Comparison of ENCODE assay signal across 18 cellular contexts in the genomic region with DNA sequence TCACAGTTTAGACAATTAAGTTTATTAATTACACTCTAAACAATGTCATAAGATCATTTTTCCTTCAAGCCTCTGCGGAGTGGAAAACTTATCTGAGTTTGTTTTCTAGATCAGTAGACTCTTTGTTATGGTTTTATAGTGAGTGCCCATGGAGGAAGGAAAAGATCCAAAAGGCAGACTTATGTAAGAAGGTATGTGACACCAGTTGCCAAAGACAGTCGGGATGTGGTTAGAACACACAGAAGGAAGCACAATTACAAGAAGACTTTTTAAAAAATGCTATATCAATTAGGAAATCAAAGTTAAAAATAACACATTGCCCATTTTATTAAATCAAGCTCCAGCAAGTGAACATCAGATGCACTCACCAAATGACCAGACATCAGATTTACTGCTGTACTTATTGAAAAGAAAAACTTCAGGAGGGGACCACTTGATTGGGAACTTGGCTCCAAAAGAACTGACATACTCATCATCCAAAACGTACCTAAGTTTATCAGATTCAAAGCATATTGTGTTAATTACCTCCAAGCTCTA. TPM values are rescaled to one million over a fixed set of nuclear protein-coding genes. Genes with fewer than 3 reads are reported as not detected.
DNase-seq lines count a peak whose midpoint lies in the region; ATAC-seq and TF ChIP-seq lines count a peak whose summit lies in the region.
"Had no signal": no experiment of that assay in that cellular context is flagged by ENCODE, and none has a peak within 500 bp of the region (broad histone marks: within the 10 kb centered on the region; RNA-seq: fewer than 3 reads in every experiment).

No MANE protein-coding gene starts in this region.

- H3K27ac ChIP-seq in CD8-positive, alpha-beta T cell (ENCODE audit: low read depth, low read length) = no peak overlapping the region
- H3K27ac ChIP-seq in SK-N-SH (ENCODE audit: low read depth in 2 of 2, low read length in 1 of 2) = peak overlapping the region in 1 of 2 experiments; percentile 48; a peak in 2 of 4 replicates

- H3F3A ChIP-seq in SK-N-SH (replicated peaks; ENCODE audit: insufficient read depth) = no peaks in the 10 kb centered on the region

- DNase-seq in CD8-positive, alpha-beta T cell = no peak
- peak; percentile 35 for DNase-seq in HT-29 (ENCODE audit: low spot score)
- DNase-seq in SK-N-SH = no peak
- no peak for DNase-seq in naive thymus-derived CD8-positive, alpha-beta T cell
- DNase-seq in left cardiac atrium = no peak
- DNase-seq in activated CD4-positive, alpha-beta memory T cell treated with anti-CD3 and anti-CD28 coated beads for 36 hours = no peak
- DNase-seq in CD14-positive monocyte (ENCODE audit: low spot score) = no peak
- DNase-seq: BE2C, Caco-2, DMS79, HCEC 1CT, NCI-H1105 treated with DMSO at 0.1 percent for 48 hours, NCI-H187 treated with DMSO at 0.1 percent for 48 hours, NCI-H2171 treated with DMSO at 0.1 percent for 48 hours, NCI-H82, SHP77 had no signal

- H2AFZ ChIP-seq in SK-N-SH (ENCODE audit: low read depth) = 0 out of 2 replicates have a peak overlapping the region, but pooled peaks have one; percentile 44

- intact Hi-C loops in CD8-positive, alpha-beta T cell (cut with DNase I, micrococcal nuclease) = no loop called here
- intact Hi-C loops in left cardiac atrium (cut with DNase I) = no loop called here
- intact Hi-C loops in activated CD4-positive, alpha-beta memory T cell treated with anti-CD3 and anti-CD28 coated beads for 36 hours (cut with micrococcal nuclease) = no loop called here
- intact Hi-C loops in CD14-positive monocyte (cut with micrococcal nuclease) = no loop called here

- peaks cover 73% of the 10 kb centered on the region for H3K36me3 Mint-ChIP-seq in CD8-positive, alpha-beta T cell
- H3K36me3 Mint-ChIP-seq in naive thymus-derived CD8-positive, alpha-beta T cell = peaks cover 0 to 92% (median 34%) of the 10 kb centered on the region in 3 donors
- H3K36me3 Mint-ChIP-seq in activated CD4-positive, alpha-beta memory T cell treated with anti-CD3 and anti-CD28 coated beads for 36 hours = peaks cover 28% of the 10 kb centered on the region
- H3K36me3 Mint-ChIP-seq in CD14-positive monocyte = peaks cover 0 to 1% of the 10 kb centered on the region in 2 donors

- H3K4me2 ChIP-seq in SK-N-SH = no peak overlapping the region

- no peaks in the 10 kb centered on the region for H3K9me3 Mint-ChIP-seq in CD8-positive, alpha-beta T cell
- H3K9me3 Mint-ChIP-seq in naive thymus-derived CD8-positive, alpha-beta T cell = no peaks in the 10 kb centered on the region
- no peaks in the 10 kb centered on the region for H3K9me3 Mint-ChIP-seq in activated CD4-positive, alpha-beta memory T cell treated with anti-CD3 and anti-CD28 coated beads for 36 hours
- H3K9me3 Mint-ChIP-seq in CD14-positive monocyte = no peaks in the 10 kb centered on the region
- H3K9me3 Mint-ChIP-seq: IgD-negative memory B cell had no signal

- TF ChIP-seq EP300 in SK-N-SH (IDR thresholded peaks at IDR 0.05; ENCODE audit: borderline replicate concordance in 1 of 2, low read depth in 1 of 2, low read length in 1 of 2) = peak in 1 of 2 experiments; percentile 47; a peak in 1 of 4 replicates

- no peak for ATAC-seq in CD8-positive, alpha-beta T cell
- ATAC-seq in naive thymus-derived CD8-positive, alpha-beta T cell = no peak
- ATAC-seq in left cardiac atrium = no peak

- H3K4me1 Mint-ChIP-seq in CD8-positive, alpha-beta T cell (ENCODE audit: low read depth) = peaks cover 5% of the 10 kb centered on the region
- peaks cover 4 to 16% (median 6%) of the 10 kb centered on the region in 4 donors for H3K4me1 Mint-ChIP-seq in naive thymus-derived CD8-positive, alpha-beta T cell
- H3K4me1 Mint-ChIP-seq in activated CD4-positive, alpha-beta memory T cell treated with anti-CD3 and anti-CD28 coated beads for 36 hours (ENCODE audit: low read depth) = no peaks in the 10 kb centered on the region
- H3K4me1 Mint-ChIP-seq in CD14-positive monocyte = peaks cover 15% of the 10 kb centered on the region
- H3K4me1 Mint-ChIP-seq: IgD-negative memory B cell had no signal

- CTCF ChIA-PET in CD8-positive, alpha-beta T cell (lab: Charles Lee) = no interaction called here
- CTCF ChIA-PET in SK-N-SH (lab: Yijun Ruan, JAX) = no interaction called here
- CTCF ChIA-PET in activated CD4-positive, alpha-beta memory T cell treated with anti-CD3 and anti-CD28 coated beads for 36 hours (lab: Charles Lee) = interaction anchor here (0.9 kb wide), 1 partner anchor 9 kb away, joined by 3 read pairs; no protein-coding TSS in a partner anchor

- H3K4me3 ChIP-seq in CD8-positive, alpha-beta T cell (ENCODE audit: low read depth, low read length) = no peak overlapping the region
- no peak overlapping the region for H3K4me3 ChIP-seq in SK-N-SH (ENCODE audit: low read depth in 2 of 2, low read length in 1 of 2)

- no peaks in the 10 kb centered on the region for H3K4me1 ChIP-seq in CD8-positive, alpha-beta T cell (ENCODE audit: insufficient read depth, low read length)
- H3K4me1 ChIP-seq in SK-N-SH (ENCODE audit: control insufficient read depth in 1 of 2, insufficient read depth in 2 of 2, low read depth in 1 of 2, low read length in 1 of 2) = no peaks in the 10 kb centered on the region; a peak in 1 of 4 replicates
- H3K4me1 ChIP-seq: BE2C had no signal

- H3K27me3 ChIP-seq in CD8-positive, alpha-beta T cell (ENCODE audit: insufficient read depth, low read length) = no peaks in the 10 kb centered on the region
- no peaks in the 10 kb centered on the region for H3K27me3 ChIP-seq in SK-N-SH (ENCODE audit: insufficient read depth)

- H3K9me3 ChIP-seq in CD8-positive, alpha-beta T cell (ENCODE audit: low read length) = no peaks in the 10 kb centered on the region
- no peaks in the 10 kb centered on the region for H3K9me3 ChIP-seq in SK-N-SH
- H3K9me3 ChIP-seq: BE2C, Caco-2 had no signal

- peaks cover 69% of the 10 kb centered on the region for H3K36me3 ChIP-seq in CD8-positive, alpha-beta T cell (ENCODE audit: insufficient read depth, low read length)
- no peaks in the 10 kb centered on the region for H3K36me3 ChIP-seq in SK-N-SH (replicated peaks in 1 of 2; ENCODE audit: control insufficient read depth in 1 of 2, insufficient read depth in 2 of 2, low read length in 1 of 2)
- H3K36me3 ChIP-seq: BE2C had no signal

- H3K9me2 ChIP-seq in SK-N-SH = no peaks in the 10 kb centered on the region

- TF ChIP-seq RAD21 in SK-N-SH (IDR thresholded peaks at IDR 0.05; ENCODE audit: low read length) = no peak

- H3K4me3 Mint-ChIP-seq in CD8-positive, alpha-beta T cell = no peak overlapping the region
- no peak overlapping the region for H3K4me3 Mint-ChIP-seq in naive thymus-derived CD8-positive, alpha-beta T cell
- H3K4me3 Mint-ChIP-seq in activated CD4-positive, alpha-beta memory T cell treated with anti-CD3 and anti-CD28 coated beads for 36 hours = no peak overlapping the region
- no peak overlapping the region for H3K4me3 Mint-ChIP-seq in CD14-positive monocyte
- H3K4me3 Mint-ChIP-seq: IgD-negative memory B cell had no signal

- peak overlapping the region; percentile 77 for H3K27ac Mint-ChIP-seq in CD8-positive, alpha-beta T cell
- H3K27ac Mint-ChIP-seq in naive thymus-derived CD8-positive, alpha-beta T cell = peak overlapping the region in 8 of 10 donors; percentile 9 to 76 (median 62)
- no peak overlapping the region for H3K27ac Mint-ChIP-seq in activated CD4-positive, alpha-beta memory T cell treated with anti-CD3 and anti-CD28 coated beads for 36 hours
- no peak overlapping the region for H3K27ac Mint-ChIP-seq in CD14-positive monocyte
- H3K27ac Mint-ChIP-seq: IgD-negative memory B cell had no signal

- no peak overlapping the region for H3K9ac ChIP-seq in SK-N-SH

- TF ChIP-seq CTCF in CD8-positive, alpha-beta T cell (IDR thresholded peaks at IDR 0.05) = no peak
- TF ChIP-seq CTCF in SK-N-SH (IDR thresholded peaks at IDR 0.05) (no peak), CD14-positive monocyte (IDR thresholded peaks at IDR 0.05) (no peak)

- WGBS in SK-N-SH (ENCODE audit: low lambda C conversion rate) = 44% methylated on average over 3 of the region's 3 CpGs

- no peaks in the 10 kb centered on the region for H3K27me3 Mint-ChIP-seq in CD8-positive, alpha-beta T cell (ENCODE audit: low read depth)
- H3K27me3 Mint-ChIP-seq in naive thymus-derived CD8-positive, alpha-beta T cell = no peaks in the 10 kb centered on the region
- H3K27me3 Mint-ChIP-seq in activated CD4-positive, alpha-beta memory T cell treated with anti-CD3 and anti-CD28 coated beads for 36 hours = no peaks in the 10 kb centered on the region
- H3K27me3 Mint-ChIP-seq in CD14-positive monocyte (ENCODE audit: low read depth in 3 of 3) = peaks cover 0 to 2% (median 0%) of the 10 kb centered on the region in 3 donors
- H3K27me3 Mint-ChIP-seq: IgD-negative memory B cell had no signal

- H4K20me1 ChIP-seq in SK-N-SH (ENCODE audit: insufficient read depth) = no peaks in the 10 kb centered on the region

- POLR2A ChIA-PET in CD8-positive, alpha-beta T cell (lab: Charles Lee) = no interaction called here
- POLR2A ChIA-PET in SK-N-SH (lab: Yijun Ruan, JAX) = no interaction called here
- POLR2A ChIA-PET in naive thymus-derived CD8-positive, alpha-beta T cell (lab: Charles Lee) = no interaction called here
- POLR2A ChIA-PET in activated CD4-positive, alpha-beta memory T cell treated with anti-CD3 and anti-CD28 coated beads for 36 hours (lab: Charles Lee) = no interaction called here

- H3K79me2 ChIP-seq in SK-N-SH (ENCODE audit: insufficient read depth) = no peaks in the 10 kb centered on the region

RNA-seq across cellular contexts. Expression of gene NIPAL1, which starts 57.1 kb away (rescaled TPM):
- 1 to 10 TPM in 1 of 2 experiments, under 1 TPM in 1; 0.64 to 1.3 TPM for total RNA-seq in CD8-positive, alpha-beta T cell
- total RNA-seq in HT-29 (2014; rRNA removed; shearing (Covaris generic)) = 10.3 and 16.5 TPM in 2 replicates
- 1.8 and 2.0 TPM in 2 replicates for polyA plus RNA-seq in SK-N-SH (2012; rRNA removed)
- 2.5 and 2.6 TPM in 2 replicates for polyA plus RNA-seq in SK-N-SH (2012; cell fraction: cytosol; rRNA removed)
- polyA plus RNA-seq in SK-N-SH (2012; cell fraction: nucleus; rRNA removed) = 0.56 and 1.5 TPM in 2 replicates
- 1 to 10 TPM; 2.2 to 2.5 TPM for total RNA-seq in naive thymus-derived CD8-positive, alpha-beta T cell
- 1 to 10 TPM in 1 of 3 donors, under 1 TPM in 1, not detected in 1; 0.13 to 1.2 TPM for polyA plus RNA-seq in naive thymus-derived CD8-positive, alpha-beta T cell
- 1 to 10 TPM in 1 of 2 donors, under 1 TPM in 1; 0.53 to 1.5 TPM for total RNA-seq in left cardiac atrium
- total RNA-seq in activated CD4-positive, alpha-beta memory T cell treated with anti-CD3 and anti-CD28 coated beads for 36 hours = 1 to 10 TPM; 1.3 to 1.9 TPM
- under 1 TPM in 1 of 2 donors, not detected in 1; 0.22 TPM for polyA plus RNA-seq in CD14-positive monocyte
- polyA plus RNA-seq: IgD-negative memory B cell had no signal

RNA-seq across cellular contexts. Expression of gene CNGA1, which starts 57.2 kb away (rescaled TPM):
- not detected for total RNA-seq in CD8-positive, alpha-beta T cell
- 6.5 and 9.5 TPM in 2 replicates for total RNA-seq in HT-29 (2014; rRNA removed; shearing (Covaris generic))
- polyA plus RNA-seq in SK-N-SH (2012; rRNA removed) = 0.23 and 0.45 TPM in 2 replicates
- polyA plus RNA-seq in SK-N-SH (2012; cell fraction: cytosol; rRNA removed) = 0.33 and 0.70 TPM in 2 replicates
- 0.20 and 0.39 TPM in 2 replicates for polyA plus RNA-seq in SK-N-SH (2012; cell fraction: nucleus; rRNA removed)
- total RNA-seq in naive thymus-derived CD8-positive, alpha-beta T cell = not detected
- polyA plus RNA-seq in naive thymus-derived CD8-positive, alpha-beta T cell = not detected
- total RNA-seq in left cardiac atrium = under 1 TPM; 0.12 to 0.92 TPM
- total RNA-seq in activated CD4-positive, alpha-beta memory T cell treated with anti-CD3 and anti-CD28 coated beads for 36 hours = under 1 TPM in 1 of 2 experiments, not detected in 1; 0.70 TPM
- not detected for polyA plus RNA-seq in CD14-positive monocyte
- polyA plus RNA-seq: AG04450, IgD-negative memory B cell had no signal

Comparison
In these comparisons a context has a peak if more than half of its experiments do, and no peak if none do; other contexts are left out.
1. H3K27ac Mint-ChIP-seq: peak in CD8-positive, alpha-beta T cell (single experiment) and naive thymus-derived CD8-positive, alpha-beta T cell (8 of 10); none in activated CD4-positive, alpha-beta memory T cell treated with anti-CD3 and anti-CD28 coated beads for 36 hours (single experiment) and CD14-positive monocyte (0 of 7).